22 cellular contexts compared by ENCODE assay signal in genomic region chr9:117916291-117916690, GRCh38.
"Had no signal": no experiment of that assay in that cellular context is flagged by ENCODE, and none has a peak within 500 bp of the region (broad histone marks: within the 10 kb centered on the region; RNA-seq: fewer than 3 reads in every experiment).

No MANE protein-coding gene starts in this region.

- H3K27ac ChIP-seq: colonic mucosa, foreskin keratinocyte, thyroid gland had no signal

- ATAC-seq: foreskin keratinocyte, left colon had no signal

- H3K27me3 ChIP-seq: colonic mucosa, foreskin keratinocyte, thyroid gland had no signal

- H3K4me3 ChIP-seq: colonic mucosa, lung, thyroid gland had no signal

- H3K4me1 ChIP-seq: colonic mucosa, foreskin keratinocyte, thyroid gland had no signal

- H3K27ac Mint-ChIP-seq: activated B cell treated with CpG ODN at 0.5 μM for 24 hours; activated CD4-positive, alpha-beta memory T cell treated with anti-CD3 and anti-CD28 coated beads for 36 hours; endodermal cell; nephron progenitor cell had no signal

- H3K4me3 Mint-ChIP-seq: activated B cell treated with CpG ODN at 0.5 μM for 24 hours; activated CD4-positive, alpha-beta memory T cell treated with anti-CD3 and anti-CD28 coated beads for 36 hours; brain; endodermal cell; nephron progenitor cell had no signal

- DNase-seq: activated B cell treated with CpG ODN at 0.5 μM for 24 hours; activated CD4-positive, alpha-beta memory T cell treated with anti-CD3 and anti-CD28 coated beads for 36 hours; activated CD4-positive, alpha-beta T cell treated with anti-CD3 and anti-CD28 coated beads for 4 hours; activated T-cell treated with anti-CD3 and anti-CD28 coated beads for 4 hours; central memory CD4-positive, alpha-beta T cell; colonic mucosa; endodermal cell; foreskin keratinocyte; glutamatergic neuron; hippocampal formation; islet precursor cell; left colon; midbrain; nephron progenitor cell; occipital lobe; posterior cingulate gyrus; stimulated activated CD4-positive, alpha-beta T cell treated with anti-CD3 and anti-CD28 coated beads, Interleukin-1b, Interleukin-23, amount 100 ng/mL, for 48 hours; stimulated activated CD8-positive, alpha-beta memory T cell treated with anti-CD3 and anti-CD28 coated beads, Interleukin-4, amount 100 ng/mL, for 48 hours; stimulated activated naive CD4-positive, alpha-beta T cell treated with Interleukin-2 at 50 U/mL for 16 hours; thyroid gland had no signal

- H3K27me3 Mint-ChIP-seq: activated B cell treated with CpG ODN at 0.5 μM for 24 hours; activated CD4-positive, alpha-beta memory T cell treated with anti-CD3 and anti-CD28 coated beads for 36 hours had no signal

- H3K9me3 ChIP-seq: colonic mucosa, thyroid gland had no signal

- H3K36me3 ChIP-seq: colonic mucosa, thyroid gland had no signal

- H3K4me1 Mint-ChIP-seq: brain, endodermal cell, nephron progenitor cell had no signal

- H3K36me3 Mint-ChIP-seq: activated CD4-positive, alpha-beta memory T cell treated with anti-CD3 and anti-CD28 coated beads for 36 hours; brain had no signal
